In genomic region chr6:22958677-22959076, GRCh38 we compare ENCODE assay signal across 35 cellular contexts.
A peak's percentile ranks its signal among the peaks of the same experiment; 100 is the strongest.
DNase-seq lines count a peak whose midpoint lies in the region; ATAC-seq and TF ChIP-seq lines count a peak whose summit lies in the region.
"Had no signal": no experiment of that assay in that cellular context is flagged by ENCODE, and none has a peak within 500 bp of the region (broad histone marks: within the 10 kb centered on the region; RNA-seq: fewer than 3 reads in every experiment).

No MANE protein-coding gene starts in this region.

- no peak overlapping the region for H3K27ac ChIP-seq in CD4-positive, alpha-beta memory T cell (ENCODE audit: low read depth, low read length)
- H3K27ac ChIP-seq: cardiac muscle cell, colonic mucosa, prostate gland, suprapubic skin, upper lobe of right lung had no signal

- TF ChIP-seq CTCF in nephron (IDR thresholded peaks at IDR 0.05; ENCODE audit: unreplicated experiment in 3 of 3) (no peak), GM13977 (IDR thresholded peaks at IDR 0.05; ENCODE audit: extremely low read depth, insufficient read depth, missing control alignments) (no peak), nephron progenitor cell (IDR thresholded peaks at IDR 0.05) (no peak)

- intact Hi-C loops in CD4-positive, alpha-beta memory T cell (cut with micrococcal nuclease), result no loop called here

- H3K27me3 Mint-ChIP-seq in nephron (ENCODE audit: low read depth), result no peaks in the 10 kb centered on the region
- no peaks in the 10 kb centered on the region for H3K27me3 Mint-ChIP-seq in CD4-positive, alpha-beta memory T cell
- peaks cover 4% of the 10 kb centered on the region for H3K27me3 Mint-ChIP-seq in nephron progenitor cell (ENCODE audit: low read depth, poor library complexity)
- H3K27me3 Mint-ChIP-seq: activated B cell treated with CpG ODN at 0.5 μM for 24 hours; activated CD8-positive, alpha-beta memory T cell treated with anti-CD3 and anti-CD28 coated beads, Interleukin-2, amount 10 ng/mL, durations not matched to agents 7 days and 5 days; activated naive CD4-positive, alpha-beta T cell treated with anti-CD3 and anti-CD28 coated beads, Interleukin-2, amount 10 ng/mL, durations not matched to agents 7 days and 5 days; naive B cell had no signal

- ATAC-seq in GM18867 (IDR thresholded peaks at IDR 0.05; ENCODE audit: unreplicated experiment) (peak; percentile 33), GM21786 (IDR thresholded peaks at IDR 0.05; ENCODE audit: unreplicated experiment) (peak; percentile 30), HG03039 (IDR thresholded peaks at IDR 0.05; ENCODE audit: unreplicated experiment) (peak; percentile 69)
- ATAC-seq: activated CD8-positive, alpha-beta memory T cell treated with anti-CD3 and anti-CD28 coated beads, Interleukin-2, amount 10 ng/mL, durations not matched to agents 7 days and 5 days; activated T-cell treated with anti-CD3 and anti-CD28 coated beads, Interleukin-2, amount 50 U/mL, for 72 hours; Panc1; sciatic nerve; upper lobe of right lung had no signal

- in situ Hi-C loops in GM13977 (cut with MboI; ENCODE audit: low pct_unique_long_range_greater_than_20kb, low sequenced_read_pairs, unreplicated experiment), result no loop called here

- no peaks in the 10 kb centered on the region for H3K9me3 ChIP-seq in CD4-positive, alpha-beta memory T cell (ENCODE audit: control insufficient read depth in 1 of 2, low read length in 2 of 2)
- H3K9me3 ChIP-seq: colonic mucosa, prostate gland, suprapubic skin, upper lobe of right lung had no signal

- no peaks in the 10 kb centered on the region for H3K36me3 Mint-ChIP-seq in nephron (ENCODE audit: low read depth)
- H3K36me3 Mint-ChIP-seq in CD4-positive, alpha-beta memory T cell, result no peaks in the 10 kb centered on the region
- H3K36me3 Mint-ChIP-seq in nephron progenitor cell (ENCODE audit: low read depth), result peaks cover 13% of the 10 kb centered on the region
- H3K36me3 Mint-ChIP-seq: activated CD8-positive, alpha-beta memory T cell treated with anti-CD3 and anti-CD28 coated beads, Interleukin-2, amount 10 ng/mL, durations not matched to agents 7 days and 5 days; activated naive CD4-positive, alpha-beta T cell treated with anti-CD3 and anti-CD28 coated beads, Interleukin-2, amount 10 ng/mL, durations not matched to agents 7 days and 5 days had no signal

- CTCF ChIA-PET in CD4-positive, alpha-beta memory T cell (lab: Charles Lee; ENCODE audit: partially characterized antibody), result no interaction called here

- H3K4me3 ChIP-seq in CD4-positive, alpha-beta memory T cell (ENCODE audit: low read length in 2 of 2), result no peak overlapping the region
- H3K4me3 ChIP-seq: cardiac muscle cell, colonic mucosa, prostate gland, suprapubic skin, upper lobe of right lung had no signal

- H3K4me1 Mint-ChIP-seq in nephron (peaks cover 72% of the 10 kb centered on the region), nephron progenitor cell (peaks cover 19% of the 10 kb centered on the region)
- H3K4me1 Mint-ChIP-seq in CD4-positive, alpha-beta memory T cell, result peaks cover 20 to 36% (median 27%) of the 10 kb centered on the region in 4 donors

- POLR2A ChIA-PET in CD4-positive, alpha-beta memory T cell (lab: Charles Lee; ENCODE audit: partially characterized antibody), result no interaction called here

- DNase-seq in GM13977 (ENCODE audit: low spot score), result no peak
- DNase-seq in CD4-positive, alpha-beta memory T cell, result no peak
- no peak for DNase-seq in nephron progenitor cell
- DNase-seq: activated B cell treated with CpG ODN at 0.5 μM for 24 hours; activated CD8-positive, alpha-beta memory T cell treated with anti-CD3 and anti-CD28 coated beads, Interleukin-2, amount 10 ng/mL, durations not matched to agents 7 days and 5 days; activated naive CD4-positive, alpha-beta T cell treated with anti-CD3 and anti-CD28 coated beads, Interleukin-2, amount 10 ng/mL, durations not matched to agents 7 days and 5 days; activated T-cell treated with anti-CD3 and anti-CD28 coated beads, Interleukin-2, amount 50 U/mL, for 72 hours; anterior cingulate cortex; C1 segment of cervical spinal cord; Calu3; colonic mucosa; DMS79 treated with DMSO at 0.1 percent for 48 hours; effector memory CD4-positive, alpha-beta T cell; GF-D8; kidney; naive B cell; NCI-H1105 treated with DMSO at 0.1 percent for 48 hours; NCI-H2029; NCI-H526 treated with DMSO at 0.1 percent for 48 hours; nucleus accumbens; SHP77 treated with DMSO at 0.1 percent for 48 hours; stimulated activated CD4-positive, alpha-beta T cell treated with anti-CD3 and anti-CD28 coated beads, Interleukin-12 subunit alpha, Interleukin-12 subunit beta, amount 100 ng/mL, for 4 hours; stimulated activated CD4-positive, alpha-beta T cell treated with anti-CD3 and anti-CD28 coated beads, Interleukin-4, amount 100 ng/mL, for 4 hours; stimulated activated naive CD4-positive, alpha-beta T cell; SW 1271; upper lobe of right lung had no signal

- H3K9me3 Mint-ChIP-seq in nephron (peaks cover 5% of the 10 kb centered on the region), nephron progenitor cell (peaks cover 16% of the 10 kb centered on the region)
- H3K9me3 Mint-ChIP-seq in CD4-positive, alpha-beta memory T cell, result peaks cover 0 to 7% (median 2%) of the 10 kb centered on the region in 8 donors
- H3K9me3 Mint-ChIP-seq: activated naive CD4-positive, alpha-beta T cell treated with anti-CD3 and anti-CD28 coated beads, Interleukin-2, amount 10 ng/mL, durations not matched to agents 7 days and 5 days had no signal

- H3K36me3 ChIP-seq in CD4-positive, alpha-beta memory T cell (ENCODE audit: insufficient read depth, low read length), result no peaks in the 10 kb centered on the region
- H3K36me3 ChIP-seq: cardiac muscle cell, colonic mucosa, prostate gland, suprapubic skin, upper lobe of right lung had no signal

- H3K27me3 ChIP-seq in CD4-positive, alpha-beta memory T cell (ENCODE audit: insufficient read depth, low read length), result no peaks in the 10 kb centered on the region
- H3K27me3 ChIP-seq: cardiac muscle cell, colonic mucosa, suprapubic skin, upper lobe of right lung had no signal

- H3K4me1 ChIP-seq in CD4-positive, alpha-beta memory T cell (ENCODE audit: insufficient read depth, low read length), result peaks cover 4% of the 10 kb centered on the region
- H3K4me1 ChIP-seq: colonic mucosa had no signal

- H3K27ac Mint-ChIP-seq in nephron, result peak overlapping the region in 2 of 3 experiments; percentile 0 to 88
- no peak overlapping the region for H3K27ac Mint-ChIP-seq in CD4-positive, alpha-beta memory T cell
- no peak overlapping the region for H3K27ac Mint-ChIP-seq in nephron progenitor cell
- H3K27ac Mint-ChIP-seq: activated B cell treated with CpG ODN at 0.5 μM for 24 hours; activated naive CD4-positive, alpha-beta T cell treated with anti-CD3 and anti-CD28 coated beads, Interleukin-2, amount 10 ng/mL, durations not matched to agents 7 days and 5 days; activated T-cell treated with anti-CD3 and anti-CD28 coated beads, Interleukin-2, amount 50 U/mL, for 72 hours had no signal

- H3K4me3 Mint-ChIP-seq in nephron (no peak overlapping the region), nephron progenitor cell (no peak overlapping the region)
- peak overlapping the region in 3 of 8 donors; percentile 1 to 60 (median 10) for H3K4me3 Mint-ChIP-seq in CD4-positive, alpha-beta memory T cell
- H3K4me3 Mint-ChIP-seq: activated B cell treated with CpG ODN at 0.5 μM for 24 hours; activated naive CD4-positive, alpha-beta T cell treated with anti-CD3 and anti-CD28 coated beads, Interleukin-2, amount 10 ng/mL, durations not matched to agents 7 days and 5 days had no signal

Comparison
In these comparisons a context has a peak if more than half of its experiments do, and no peak if none do; other contexts are left out.
1. H3K27ac Mint-ChIP-seq: peak in nephron (2 of 3); none in CD4-positive, alpha-beta memory T cell (0 of 7) and nephron progenitor cell (single experiment).
2. Peak in every context shown above with its lines, with median percentiles within 50 percentile points of each other: ATAC-seq.